10 cellular contexts compared by ENCODE assay signal in genomic region chr12:100185361-100185894, GRCh38. TPM values are rescaled to one million over a fixed set of nuclear protein-coding genes. Genes with fewer than 3 reads are reported as not detected.
DNase-seq lines count a peak whose midpoint lies in the region; ATAC-seq and TF ChIP-seq lines count a peak whose summit lies in the region.
"Had no signal": no experiment of that assay in that cellular context is flagged by ENCODE, and none has a peak within 500 bp of the region (broad histone marks: within the 10 kb centered on the region; RNA-seq: fewer than 3 reads in every experiment).

No MANE protein-coding gene starts in this region.

- H3K36me3 Mint-ChIP-seq in activated T-helper 1 cell treated with anti-CD3 and anti-CD28 coated beads, Interleukin-12 subunit alpha, Interleukin-12 subunit beta, Interleukin-2, Interleukin-4 antibody, amounts not matched to agents 30 ng/mL and 10 ng/mL and 1 ng/mL, durations not matched to agents 14 hours and 24 hours and 36 hours (ENCODE audit: low read depth) = peaks cover 17% of the 10 kb centered on the region
- H3K36me3 Mint-ChIP-seq in activated naive CD8-positive, alpha-beta T cell treated with anti-CD3 and anti-CD28 coated beads for 36 hours = peaks cover 23% of the 10 kb centered on the region

- H3K27ac Mint-ChIP-seq in activated T-helper 1 cell treated with anti-CD3 and anti-CD28 coated beads, Interleukin-12 subunit alpha, Interleukin-12 subunit beta, Interleukin-2, Interleukin-4 antibody, amounts not matched to agents 30 ng/mL and 10 ng/mL and 1 ng/mL, durations not matched to agents 14 hours and 24 hours and 36 hours = no peak overlapping the region
- no peak overlapping the region for H3K27ac Mint-ChIP-seq in activated naive CD8-positive, alpha-beta T cell treated with anti-CD3 and anti-CD28 coated beads for 36 hours

- H3K4me1 ChIP-seq in heart left ventricle = peaks cover 0 to 20% (median 1%) of the 10 kb centered on the region in 12 donors

- H3K9me3 Mint-ChIP-seq in activated T-helper 1 cell treated with anti-CD3 and anti-CD28 coated beads, Interleukin-12 subunit alpha, Interleukin-12 subunit beta, Interleukin-2, Interleukin-4 antibody, amounts not matched to agents 30 ng/mL and 10 ng/mL and 1 ng/mL, durations not matched to agents 14 hours and 24 hours and 36 hours = no peaks in the 10 kb centered on the region
- H3K9me3 Mint-ChIP-seq in activated naive CD8-positive, alpha-beta T cell treated with anti-CD3 and anti-CD28 coated beads for 36 hours = no peaks in the 10 kb centered on the region

- intact Hi-C loops in Right ventricle myocardium superior (cut with DNase I) = no loop called here
- intact Hi-C loops in heart left ventricle (cut with DNase I) = no loop called here
- intact Hi-C loops in activated T-helper 1 cell treated with anti-CD3 and anti-CD28 coated beads, Interleukin-12 subunit alpha, Interleukin-12 subunit beta, Interleukin-2, Interleukin-4 antibody, amounts not matched to agents 30 ng/mL and 10 ng/mL and 1 ng/mL, durations not matched to agents 14 hours and 24 hours and 36 hours (cut with micrococcal nuclease) = loop anchor here (1.0 kb wide), 1 partner anchor 14 kb away; no protein-coding TSS in a partner anchor

- H3K27me3 ChIP-seq in heart left ventricle = no peaks in the 10 kb centered on the region

- TF ChIP-seq CTCF in heart left ventricle (IDR thresholded peaks at IDR 0.05) = no peak

- H3K4me3 ChIP-seq in heart left ventricle = peak overlapping the region in 5 of 12 donors; percentile 4 to 34 (median 17)

- peak overlapping the region in 4 of 12 donors; percentile 17 to 52 (median 46) for H3K27ac ChIP-seq in heart left ventricle

- H3K9me3 ChIP-seq in heart left ventricle = no peaks in the 10 kb centered on the region

- no peak for DNase-seq in Right ventricle myocardium superior
- DNase-seq in heart left ventricle = no peak
- DNase-seq in fibroblast of gingiva (ENCODE audit: low read depth) = peak; percentile 34
- no peak for DNase-seq in activated T-helper 1 cell treated with anti-CD3 and anti-CD28 coated beads, Interleukin-12 subunit alpha, Interleukin-12 subunit beta, Interleukin-2, Interleukin-4 antibody, amounts not matched to agents 30 ng/mL and 10 ng/mL and 1 ng/mL, durations not matched to agents 14 hours and 24 hours and 36 hours (ENCODE audit: low spot score)
- no peak for DNase-seq in NCI-H1436 treated with DMSO at 0.1 percent for 48 hours (lab: John Stamatoyannopoulos, UW)
- DNase-seq in NCI-H1092 treated with DMSO at 0.1 percent for 48 hours (lab: John Stamatoyannopoulos, UW) = no peak
- no peak for DNase-seq in activated naive CD8-positive, alpha-beta T cell treated with anti-CD3 and anti-CD28 coated beads for 36 hours
- DNase-seq: RPMI8226; stimulated activated CD4-positive, alpha-beta T cell treated with anti-CD3 and anti-CD28 coated beads, Interleukin-12 subunit alpha, Interleukin-12 subunit beta, amount 100 ng/mL, for 4 hours had no signal

- 68 to 81% (median 74%) methylated on average over 5 of the region's 5 CpGs for WGBS in heart left ventricle, 4 donors

- H3K36me3 ChIP-seq in heart left ventricle = no peaks in the 10 kb centered on the region

- TF ChIP-seq POLR2A in heart left ventricle (IDR thresholded peaks at IDR 0.05) = no peak

- H3K4me1 Mint-ChIP-seq in activated T-helper 1 cell treated with anti-CD3 and anti-CD28 coated beads, Interleukin-12 subunit alpha, Interleukin-12 subunit beta, Interleukin-2, Interleukin-4 antibody, amounts not matched to agents 30 ng/mL and 10 ng/mL and 1 ng/mL, durations not matched to agents 14 hours and 24 hours and 36 hours (ENCODE audit: low read depth) = peaks cover 42% of the 10 kb centered on the region
- H3K4me1 Mint-ChIP-seq in activated naive CD8-positive, alpha-beta T cell treated with anti-CD3 and anti-CD28 coated beads for 36 hours = no peaks in the 10 kb centered on the region

- H3K27me3 Mint-ChIP-seq in activated T-helper 1 cell treated with anti-CD3 and anti-CD28 coated beads, Interleukin-12 subunit alpha, Interleukin-12 subunit beta, Interleukin-2, Interleukin-4 antibody, amounts not matched to agents 30 ng/mL and 10 ng/mL and 1 ng/mL, durations not matched to agents 14 hours and 24 hours and 36 hours (ENCODE audit: insufficient read depth) = no peaks in the 10 kb centered on the region
- no peaks in the 10 kb centered on the region for H3K27me3 Mint-ChIP-seq in activated naive CD8-positive, alpha-beta T cell treated with anti-CD3 and anti-CD28 coated beads for 36 hours

- H3K4me3 Mint-ChIP-seq in activated T-helper 1 cell treated with anti-CD3 and anti-CD28 coated beads, Interleukin-12 subunit alpha, Interleukin-12 subunit beta, Interleukin-2, Interleukin-4 antibody, amounts not matched to agents 30 ng/mL and 10 ng/mL and 1 ng/mL, durations not matched to agents 14 hours and 24 hours and 36 hours = no peak overlapping the region
- H3K4me3 Mint-ChIP-seq in activated naive CD8-positive, alpha-beta T cell treated with anti-CD3 and anti-CD28 coated beads for 36 hours = no peak overlapping the region

- ATAC-seq in Right ventricle myocardium superior (ENCODE audit: poor library complexity) = peak; percentile 18
- no peak for ATAC-seq in heart left ventricle
- peak; percentile 91 for ATAC-seq in HG03196 (IDR thresholded peaks at IDR 0.05; ENCODE audit: unreplicated experiment)

RNA-seq across cellular contexts. Expression of gene ACTR6, which starts 15.2 kb away (rescaled TPM):
- 18.7 TPM for total RNA-seq in Right ventricle myocardium superior
- 10 to 100 TPM in 8 of 9 donors, 1 to 10 TPM in 1; 8.9 to 29.5 (median 21.9) TPM for total RNA-seq in heart left ventricle
- 10 to 100 TPM in 1 of 2 donors, 1 to 10 TPM in 1; 9.3 to 27.1 TPM for polyA plus RNA-seq in heart left ventricle
- total RNA-seq in activated T-helper 1 cell treated with anti-CD3 and anti-CD28 coated beads, Interleukin-12 subunit alpha, Interleukin-12 subunit beta, Interleukin-2, Interleukin-4 antibody, amounts not matched to agents 30 ng/mL and 10 ng/mL and 1 ng/mL, durations not matched to agents 14 hours and 24 hours and 36 hours = 29.8 and 35.4 TPM in 2 replicates
- 10 to 100 TPM; 27.1 to 27.9 TPM for total RNA-seq in activated naive CD8-positive, alpha-beta T cell treated with anti-CD3 and anti-CD28 coated beads for 36 hours

RNA-seq across cellular contexts. Expression of gene BLTP3B, which starts 42.8 kb away (rescaled TPM):
- total RNA-seq in Right ventricle myocardium superior = 9.3 TPM
- 10 to 100 TPM; 14.0 to 22.4 (median 16.2) TPM for total RNA-seq in heart left ventricle
- polyA plus RNA-seq in heart left ventricle = 10 to 100 TPM in 1 of 2 donors, 1 to 10 TPM in 1; 3.7 to 18.7 TPM
- total RNA-seq in activated T-helper 1 cell treated with anti-CD3 and anti-CD28 coated beads, Interleukin-12 subunit alpha, Interleukin-12 subunit beta, Interleukin-2, Interleukin-4 antibody, amounts not matched to agents 30 ng/mL and 10 ng/mL and 1 ng/mL, durations not matched to agents 14 hours and 24 hours and 36 hours = 72.6 and 74.6 TPM in 2 replicates
- 10 to 100 TPM; 34.1 to 35.3 TPM for total RNA-seq in activated naive CD8-positive, alpha-beta T cell treated with anti-CD3 and anti-CD28 coated beads for 36 hours

Comparison
In these comparisons a context has a peak if more than half of its experiments do, and no peak if none do; other contexts are left out.
1. ATAC-seq: peak in Right ventricle myocardium superior (single experiment) and HG03196 (single experiment); none in heart left ventricle (0 of 4).